In genomic region chr9:112249277-112249676, GRCh38 we compare ENCODE assay signal across 10 cellular contexts.
DNase-seq lines count a peak whose midpoint lies in the region; ATAC-seq and TF ChIP-seq lines count a peak whose summit lies in the region.
"Had no signal": no experiment of that assay in that cellular context is flagged by ENCODE, and none has a peak within 500 bp of the region (broad histone marks: within the 10 kb centered on the region; RNA-seq: fewer than 3 reads in every experiment).

No MANE protein-coding gene starts in this region.

- H3K36me3 Mint-ChIP-seq in CD8-positive, alpha-beta memory T cell = peaks cover 10 to 65% (median 12%) of the 10 kb centered on the region in 3 donors
- peaks cover 52% of the 10 kb centered on the region for H3K36me3 Mint-ChIP-seq in activated CD4-positive, alpha-beta T cell treated with anti-CD3 and anti-CD28 coated beads, Interleukin-2, amount 10 ng/mL, durations not matched to agents 7 days and 5 days (ENCODE audit: low read depth)

- DNase-seq in CD8-positive, alpha-beta memory T cell = no peak
- DNase-seq in mammary epithelial cell = peak; percentile 70
- no peak for DNase-seq in SHP77 treated with DMSO at 0.1 percent for 48 hours (lab: John Stamatoyannopoulos, UW)
- DNase-seq in activated CD4-positive, alpha-beta T cell treated with anti-CD3 and anti-CD28 coated beads, Interleukin-2, amount 10 ng/mL, durations not matched to agents 7 days and 5 days = no peak
- DNase-seq in trophoblast cell = no peak
- no peak for DNase-seq in esophagus squamous epithelium (lab: John Stamatoyannopoulos, UW)
- DNase-seq: DND-41, NCI-H1048 had no signal

- CTCF ChIA-PET in CD8-positive, alpha-beta memory T cell (lab: Charles Lee) = no interaction called here
- CTCF ChIA-PET in mammary epithelial cell (lab: Charles Lee; ENCODE audit: low non-redundant PET) = no interaction called here
- CTCF ChIA-PET in activated CD4-positive, alpha-beta T cell treated with anti-CD3 and anti-CD28 coated beads, Interleukin-2, amount 10 ng/mL, durations not matched to agents 7 days and 5 days (lab: Charles Lee) = no interaction called here

- H3K36me3 ChIP-seq in CD8-positive, alpha-beta memory T cell (ENCODE audit: insufficient read depth, low read length) = peaks cover 5% of the 10 kb centered on the region
- H3K36me3 ChIP-seq in mammary epithelial cell (ENCODE audit: insufficient read depth, low read length) (peaks cover 7% of the 10 kb centered on the region), trophoblast cell (ENCODE audit: control insufficient read depth in 1 of 2, insufficient read depth in 2 of 2, low read length in 2 of 2) (peaks cover 3 to 9% of the 10 kb centered on the region in 2 experiments), esophagus squamous epithelium (peaks cover 0 to 61% (median 0%) of the 10 kb centered on the region in 3 donors)

- no peak overlapping the region for H3K4ac ChIP-seq in trophoblast cell (ENCODE audit: low read depth, low read length)

- H3K4me3 Mint-ChIP-seq in CD8-positive, alpha-beta memory T cell = peak overlapping the region in 1 of 7 donors; percentile 0
- H3K4me3 Mint-ChIP-seq in activated CD4-positive, alpha-beta T cell treated with anti-CD3 and anti-CD28 coated beads, Interleukin-2, amount 10 ng/mL, durations not matched to agents 7 days and 5 days = no peak overlapping the region

- H2BK12ac ChIP-seq in trophoblast cell (ENCODE audit: low read length) = no peak overlapping the region

- no peaks in the 10 kb centered on the region for H3K9me3 Mint-ChIP-seq in CD8-positive, alpha-beta memory T cell
- no peaks in the 10 kb centered on the region for H3K9me3 Mint-ChIP-seq in activated CD4-positive, alpha-beta T cell treated with anti-CD3 and anti-CD28 coated beads, Interleukin-2, amount 10 ng/mL, durations not matched to agents 7 days and 5 days

- H4K8ac ChIP-seq in trophoblast cell (ENCODE audit: low read depth, low read length) = no peak overlapping the region

- TF ChIP-seq CTCF in mammary epithelial cell (conservative IDR thresholded peaks at IDR 0.05 in 1 of 2, IDR thresholded peaks at IDR 0.05 in 1 of 2; ENCODE audit: extremely low read depth in 1 of 2, insufficient read depth in 1 of 2, low read depth in 1 of 2, low read length in 2 of 2) = no peak
- TF ChIP-seq CTCF in esophagus squamous epithelium (IDR thresholded peaks at IDR 0.05) = no peak

- in situ Hi-C loops in mammary epithelial cell (cut with MboI; ENCODE audit: low sequenced_read_pairs in 2 of 2) = no loop called here

- peaks cover 61% of the 10 kb centered on the region for H3K79me2 ChIP-seq in mammary epithelial cell (ENCODE audit: insufficient read depth, low read length)
- H3K79me2 ChIP-seq in trophoblast cell (ENCODE audit: control insufficient read depth, insufficient read depth, low read length, poor library complexity) = no peaks in the 10 kb centered on the region

- dilution Hi-C loops in mammary epithelial cell (cut with HindIII; ENCODE audit: low sequenced_read_pairs) = no loop called here

- POLR2A ChIA-PET in CD8-positive, alpha-beta memory T cell (lab: Charles Lee) = no interaction called here
- POLR2A ChIA-PET in activated CD4-positive, alpha-beta T cell treated with anti-CD3 and anti-CD28 coated beads, Interleukin-2, amount 10 ng/mL, durations not matched to agents 7 days and 5 days (lab: Charles Lee) = no interaction called here

- H3K14ac ChIP-seq in trophoblast cell (ENCODE audit: low read length) = no peak overlapping the region

- H4K91ac ChIP-seq in trophoblast cell (ENCODE audit: low read depth, low read length) = no peak overlapping the region

- no peaks in the 10 kb centered on the region for H3K79me1 ChIP-seq in trophoblast cell (ENCODE audit: low read length)

- H3K9ac ChIP-seq in mammary epithelial cell (ENCODE audit: insufficient read depth, low read length) (peak overlapping the region; percentile 67), trophoblast cell (ENCODE audit: low read length) (no peak overlapping the region)

- peak overlapping the region; percentile 74 for H3K4me2 ChIP-seq in mammary epithelial cell (ENCODE audit: insufficient read depth, low read depth, low read length)
- no peak overlapping the region for H3K4me2 ChIP-seq in trophoblast cell (ENCODE audit: low read length)

- peaks cover 36 to 61% (median 38%) of the 10 kb centered on the region in 3 donors for H3K4me1 Mint-ChIP-seq in CD8-positive, alpha-beta memory T cell
- H3K4me1 Mint-ChIP-seq in activated CD4-positive, alpha-beta T cell treated with anti-CD3 and anti-CD28 coated beads, Interleukin-2, amount 10 ng/mL, durations not matched to agents 7 days and 5 days = peaks cover 10% of the 10 kb centered on the region

- H2AK5ac ChIP-seq in trophoblast cell (ENCODE audit: low read length) = no peak overlapping the region

- TF ChIP-seq POLR2A in esophagus squamous epithelium (IDR thresholded peaks at IDR 0.05) = no peak

- BruUV-seq in mammary epithelial cell (replicated peaks; lab: Mats Ljungman, UMichigan) = TSS peak; percentile 16

- no peak overlapping the region for H2BK120ac ChIP-seq in trophoblast cell (ENCODE audit: insufficient read depth, low read length, poor library complexity)

- H2AFZ ChIP-seq in mammary epithelial cell (ENCODE audit: low read depth, low read length) (peak overlapping the region; percentile 1), trophoblast cell (ENCODE audit: insufficient read depth, low read length, poor library complexity) (no peak overlapping the region)

- no peaks in the 10 kb centered on the region for H3K4me1 ChIP-seq in CD8-positive, alpha-beta memory T cell (ENCODE audit: insufficient read depth, low read length)
- H3K4me1 ChIP-seq in mammary epithelial cell (ENCODE audit: insufficient read depth, low read length) (peaks cover 23% of the 10 kb centered on the region), trophoblast cell (ENCODE audit: control insufficient read depth in 1 of 2, insufficient read depth in 2 of 2, low read length in 2 of 2) (no peaks in the 10 kb centered on the region), esophagus squamous epithelium (peaks cover 0 to 13% (median 0%) of the 10 kb centered on the region in 3 donors)

- 38% methylated on average over 1 of the region's 1 CpG for WGBS in mammary epithelial cell (ENCODE audit: low coverage, missing lambda C conversion rate)
- no CpG with 5 or more reads among the region's 1 CpG for WGBS in trophoblast cell (ENCODE audit: extremely low coverage, insufficient coverage, insufficient read length)
- WGBS in esophagus squamous epithelium, 2 donors = 42 to 56% methylated on average over 1 of the region's 1 CpG

- no peaks in the 10 kb centered on the region for H3K27me3 ChIP-seq in CD8-positive, alpha-beta memory T cell (ENCODE audit: insufficient read depth, low read length, poor library complexity, severe bottlenecking)
- H3K27me3 ChIP-seq in mammary epithelial cell (ENCODE audit: insufficient read depth, low read length) (no peaks in the 10 kb centered on the region), trophoblast cell (ENCODE audit: insufficient read depth, low read length) (no peaks in the 10 kb centered on the region), esophagus squamous epithelium (no peaks in the 10 kb centered on the region)

- H3K4me3 ChIP-seq in CD8-positive, alpha-beta memory T cell (ENCODE audit: low read length) = no peak overlapping the region
- H3K4me3 ChIP-seq in mammary epithelial cell (replicated peaks in 1 of 3; ENCODE audit: insufficient read depth in 1 of 3, low read depth in 2 of 3, low read length in 3 of 3) (peak overlapping the region in 2 of 3 experiments; percentile 34 to 55), trophoblast cell (ENCODE audit: low read depth, low read length) (no peak overlapping the region), esophagus squamous epithelium (no peak overlapping the region)

- H4K20me1 ChIP-seq in mammary epithelial cell (ENCODE audit: insufficient read depth, low read length) = no peaks in the 10 kb centered on the region

- no peak overlapping the region for H2BK5ac ChIP-seq in trophoblast cell (ENCODE audit: low read depth, low read length, poor library complexity)

- no peak overlapping the region for H3K27ac ChIP-seq in CD8-positive, alpha-beta memory T cell (ENCODE audit: low read depth, low read length)
- H3K27ac ChIP-seq in mammary epithelial cell (ENCODE audit: insufficient read depth, low read depth, low read length) (peak overlapping the region; percentile 95), trophoblast cell (ENCODE audit: low read depth, low read length) (no peak overlapping the region), esophagus squamous epithelium (no peak overlapping the region)

- H3K18ac ChIP-seq in trophoblast cell (ENCODE audit: low read length) = no peak overlapping the region

- no peak overlapping the region for H3K23ac ChIP-seq in trophoblast cell (ENCODE audit: low read length)

- H3K27ac Mint-ChIP-seq in CD8-positive, alpha-beta memory T cell = peak overlapping the region in 5 of 8 donors; percentile 1 to 47 (median 16)
- no peak overlapping the region for H3K27ac Mint-ChIP-seq in activated CD4-positive, alpha-beta T cell treated with anti-CD3 and anti-CD28 coated beads, Interleukin-2, amount 10 ng/mL, durations not matched to agents 7 days and 5 days

- H3K9me3 ChIP-seq in CD8-positive, alpha-beta memory T cell (ENCODE audit: low read length) = no peaks in the 10 kb centered on the region
- H3K9me3 ChIP-seq in mammary epithelial cell (replicated peaks; ENCODE audit: insufficient read depth, low read length) (no peaks in the 10 kb centered on the region), trophoblast cell (ENCODE audit: insufficient read depth, low read depth, low read length) (no peaks in the 10 kb centered on the region), esophagus squamous epithelium (no peaks in the 10 kb centered on the region)

- ATAC-seq in GM19468 (IDR thresholded peaks at IDR 0.05; ENCODE audit: extremely low read depth, unreplicated experiment) (peak; percentile 61), HG03378 (IDR thresholded peaks at IDR 0.05; ENCODE audit: unreplicated experiment) (peak; percentile 73)

- H4K12ac ChIP-seq in trophoblast cell (ENCODE audit: low read depth, low read length) = no peak overlapping the region

- no peaks in the 10 kb centered on the region for H3K27me3 Mint-ChIP-seq in CD8-positive, alpha-beta memory T cell
- H3K27me3 Mint-ChIP-seq in activated CD4-positive, alpha-beta T cell treated with anti-CD3 and anti-CD28 coated beads, Interleukin-2, amount 10 ng/mL, durations not matched to agents 7 days and 5 days = no peaks in the 10 kb centered on the region

- intact Hi-C loops in mammary epithelial cell (cut with micrococcal nuclease) = loop anchor here (5.0 kb wide), 1 partner anchor 83 kb away; the partner anchor contains the start of gene PTBP3
- intact Hi-C loops in esophagus squamous epithelium (cut with DNase I) = no loop called here

Comparison
In these comparisons a context has a peak if more than half of its experiments do, and no peak if none do; other contexts are left out.
1. H3K4me3 ChIP-seq: peak in mammary epithelial cell (2 of 3); none in CD8-positive, alpha-beta memory T cell (single experiment), trophoblast cell (single experiment) and esophagus squamous epithelium (0 of 4).